In genomic region chr22:22901578-22902218, GRCh38 we compare ENCODE assay signal across 1 cellular context.
A peak's percentile ranks its signal among the peaks of the same experiment; 100 is the strongest.
TF ChIP-seq lines count a peak whose summit lies in the region.

No MANE protein-coding gene starts in this region.

TF ChIP-seq in K562, 482 proteins besides CTCF, POLR2A, EP300 and RAD21 (continued from another document and continues in another):
- TF ChIP-seq CHD7 (IDR thresholded peaks at IDR 0.05; ENCODE audit: low read depth, low read length) (no peak), SNIP1 (IDR thresholded peaks at IDR 0.05; ENCODE audit: low read depth) (no peak), TAF9B (IDR thresholded peaks at IDR 0.05; ENCODE audit: partially characterized antibody) (no peak), STAT5A (IDR thresholded peaks at IDR 0.05; ENCODE audit: borderline replicate concordance, low read length) (peak; percentile 15; the same call in 1 of the 2 replicates), ZNF696 (CRISPR knock-in tag; conservative IDR thresholded peaks at IDR 0.05) (no peak), BHLHE40 (IDR thresholded peaks at IDR 0.05; ENCODE audit: low read length) (no peak), ZNF830 (CRISPR knock-in tag; IDR thresholded peaks at IDR 0.05) (no peak; the same call in 1 of the 2 replicates), PCBP1 (IDR thresholded peaks at IDR 0.05; ENCODE audit: low read depth, low read length, poor library complexity, severe bottlenecking) (no peak), TEAD2 (tag; IDR thresholded peaks at IDR 0.05) (no peak), NFE2 (IDR thresholded peaks at IDR 0.05; ENCODE audit: low read depth) (no peak), POLR2G (IDR thresholded peaks at IDR 0.05; ENCODE audit: low read depth, low read length) (no peak), DPF2 (IDR thresholded peaks at IDR 0.05) (no peak), MGA (IDR thresholded peaks at IDR 0.05) (no peak), JUND (IDR thresholded peaks at IDR 0.05; ENCODE audit: borderline replicate concordance, low read depth, low read length) (no peak), JUND (tag; IDR thresholded peaks at IDR 0.05; ENCODE audit: borderline replicate concordance, low read depth, low read length) (no peak), MEF2A (IDR thresholded peaks at IDR 0.05; ENCODE audit: control insufficient read depth, low read depth, low read length) (no peak), TAF7 (tag; IDR thresholded peaks at IDR 0.05) (peak; percentile 72), MTA3 (IDR thresholded peaks at IDR 0.05; ENCODE audit: borderline replicate concordance) (no peak), POLR2AphosphoS2 (IDR thresholded peaks at IDR 0.05; ENCODE audit: low read length) (no peak), KLF10 (CRISPR knock-in tag; IDR thresholded peaks at IDR 0.05) (no peak), MEIS2 (IDR thresholded peaks at IDR 0.05; ENCODE audit: partially characterized antibody) (no peak), FIP1L1 (IDR thresholded peaks at IDR 0.05; ENCODE audit: low read depth, low read length, poor library complexity, severe bottlenecking) (no peak), SIN3B (IDR thresholded peaks at IDR 0.05; ENCODE audit: low read depth) (no peak), ZNF347 (CRISPR knock-in tag; IDR thresholded peaks at IDR 0.05; ENCODE audit: low read depth) (no peak)
- TF ChIP-seq, protein P1, sequence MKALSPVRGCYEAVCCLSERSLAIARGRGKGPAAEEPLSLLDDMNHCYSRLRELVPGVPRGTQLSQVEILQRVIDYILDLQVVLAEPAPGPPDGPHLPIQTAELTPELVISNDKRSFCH (CRISPR knock-in tag; IDR thresholded peaks at IDR 0.05), result no peak
- TF ChIP-seq, protein P1 (tag; IDR thresholded peaks at IDR 0.05), result 0 out of 2 replicates have a peak, but pooled peaks have one; percentile 25
- TF ChIP-seq, protein P2, sequence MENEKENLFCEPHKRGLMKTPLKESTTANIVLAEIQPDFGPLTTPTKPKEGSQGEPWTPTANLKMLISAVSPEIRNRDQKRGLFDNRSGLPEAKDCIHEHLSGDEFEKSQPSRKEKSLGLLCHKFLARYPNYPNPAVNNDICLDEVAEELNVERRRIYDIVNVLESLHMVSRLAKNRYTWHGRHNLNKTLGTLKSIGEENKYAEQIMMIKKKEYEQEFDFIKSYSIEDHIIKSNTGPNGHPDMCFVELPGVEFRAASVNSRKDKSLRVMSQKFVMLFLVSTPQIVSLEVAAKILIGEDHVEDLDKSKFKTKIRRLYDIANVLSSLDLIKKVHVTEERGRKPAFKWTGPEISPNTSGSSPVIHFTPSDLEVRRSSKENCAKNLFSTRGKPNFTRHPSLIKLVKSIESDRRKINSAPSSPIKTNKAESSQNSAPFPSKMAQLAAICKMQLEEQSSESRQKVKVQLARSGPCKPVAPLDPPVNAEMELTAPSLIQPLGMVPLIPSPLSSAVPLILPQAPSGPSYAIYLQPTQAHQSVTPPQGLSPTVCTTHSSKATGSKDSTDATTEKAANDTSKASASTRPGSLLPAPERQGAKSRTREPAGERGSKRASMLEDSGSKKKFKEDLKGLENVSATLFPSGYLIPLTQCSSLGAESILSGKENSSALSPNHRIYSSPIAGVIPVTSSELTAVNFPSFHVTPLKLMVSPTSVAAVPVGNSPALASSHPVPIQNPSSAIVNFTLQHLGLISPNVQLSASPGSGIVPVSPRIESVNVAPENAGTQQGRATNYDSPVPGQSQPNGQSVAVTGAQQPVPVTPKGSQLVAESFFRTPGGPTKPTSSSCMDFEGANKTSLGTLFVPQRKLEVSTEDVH (IDR thresholded peaks at IDR 0.05; ENCODE audit: low read depth, partially characterized antibody), result no peak
